ENCODE assay signal across 10 cellular contexts in the genomic region with DNA sequence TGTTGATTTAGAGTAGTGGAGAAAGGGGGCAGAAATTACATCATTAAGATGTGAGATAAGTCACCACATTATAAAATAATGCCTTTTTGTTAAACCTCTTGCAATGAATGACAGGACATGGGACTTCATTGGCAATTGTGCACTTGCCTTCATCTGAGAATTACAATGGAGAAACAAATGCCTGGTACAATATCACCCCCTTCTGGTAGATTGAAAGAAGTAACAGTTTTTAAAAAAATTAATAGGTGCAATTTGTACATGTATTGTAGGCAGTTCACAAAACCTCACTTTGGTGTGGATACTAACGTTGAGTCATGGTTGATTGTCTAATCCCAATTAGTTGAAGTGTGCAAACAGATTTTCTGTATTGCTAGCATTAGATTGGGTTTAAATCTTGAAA. TPM values are rescaled to one million over a fixed set of nuclear protein-coding genes. Genes with fewer than 3 reads are reported as not detected.
DNase-seq lines count a peak whose midpoint lies in the region; ATAC-seq, FAIRE-seq and TF ChIP-seq lines count a peak whose summit lies in the region.
"Had no signal": no experiment of that assay in that cellular context is flagged by ENCODE, and none has a peak within 500 bp of the region (broad histone marks: within the 10 kb centered on the region; RNA-seq: fewer than 3 reads in every experiment).

No MANE protein-coding gene starts in this region.

- TF ChIP-seq EP300 in GM12878 (IDR thresholded peaks at IDR 0.05; ENCODE audit: borderline replicate concordance in 1 of 2, control insufficient read depth in 1 of 2, low read depth in 2 of 2, low read length in 2 of 2), result no peak

- TF ChIP-seq CTCF in GM12878 (IDR thresholded peaks at IDR 0.05 in 2 of 3, conservative IDR thresholded peaks at IDR 0.05 in 1 of 3; ENCODE audit: control insufficient read depth in 2 of 3, extremely low read depth in 1 of 3, insufficient read depth in 1 of 3, low read depth in 3 of 3, low read length in 3 of 3), result peak; percentile 49 to 67 (median 53); a peak in 5 of 6 replicates

- POLR2A ChIA-PET in GM12878 (lab: Charles Lee), result no interaction called here

- TF ChIP-seq POLR2A in GM12878 (IDR thresholded peaks at IDR 0.05; ENCODE audit: low read depth, low read length), result no peak

- 0% methylated on average over 1 of the region's 1 CpG for WGBS in GM12878 (ENCODE audit: insufficient coverage, insufficient replicate concordance, low lambda C conversion rate, missing lambda C conversion rate)

- no peaks in the 10 kb centered on the region for H3K27me3 ChIP-seq in GM12878 (replicated peaks in 1 of 2; ENCODE audit: control insufficient read depth in 2 of 2, insufficient read depth in 2 of 2, low read length in 1 of 2)

- no peaks in the 10 kb centered on the region for H3K36me3 ChIP-seq in GM12878 (ENCODE audit: control insufficient read depth in 2 of 2, insufficient read depth in 2 of 2, low read length in 1 of 2)

- H3K4me1 Mint-ChIP-seq in immature natural killer cell, result peaks cover 8 to 13% of the 10 kb centered on the region in 2 donors
- peaks cover 49% of the 10 kb centered on the region for H3K4me1 Mint-ChIP-seq in stimulated activated naive CD8-positive, alpha-beta T cell treated with anti-CD3 and anti-CD28 coated beads, Interleukin-15, amount 100 ng/mL, for 72 hours

- peaks cover 0 to 1% (median 0%) of the 10 kb centered on the region in 3 donors for H3K27me3 Mint-ChIP-seq in immature natural killer cell (ENCODE audit: low read depth in 3 of 3)
- no peaks in the 10 kb centered on the region for H3K27me3 Mint-ChIP-seq in stimulated activated naive CD8-positive, alpha-beta T cell treated with anti-CD3 and anti-CD28 coated beads, Interleukin-15, amount 100 ng/mL, for 72 hours
- H3K27me3 Mint-ChIP-seq: CD8-positive, alpha-beta memory T cell; stimulated activated naive CD8-positive, alpha-beta T cell treated with anti-CD3 and anti-CD28 coated beads, Interleukin-15, Interleukin-2, amounts not matched to agents 100 ng/mL and 50 ng/mL, for 24 hours had no signal

- ATAC-seq in HG02885 (IDR thresholded peaks at IDR 0.05; ENCODE audit: poor library complexity, unreplicated experiment) (peak; percentile 50), GM12878 (peak; percentile 77), GM19397 (IDR thresholded peaks at IDR 0.05; ENCODE audit: unreplicated experiment) (no peak)
- peak; percentile 63 for ATAC-seq in stimulated activated naive CD8-positive, alpha-beta T cell treated with anti-CD3 and anti-CD28 coated beads, Interleukin-15, amount 100 ng/mL, for 72 hours

- BruUV-seq in GM12878 (replicated peaks; lab: Mats Ljungman, UMichigan), result no TSS peak

- no peak overlapping the region for H3K9ac ChIP-seq in GM12878 (ENCODE audit: control insufficient read depth, insufficient read depth, low read length)

- CTCF ChIA-PET in GM12878 (lab: Yijun Ruan, JAX), result interaction anchor here (0.8 to 9.6 kb wide), 15 partner anchors 9 to 127 kb away, joined by 3 to 182 read pairs (median 4); no protein-coding TSS in a partner anchor

- no peaks in the 10 kb centered on the region for H4K20me1 ChIP-seq in GM12878 (ENCODE audit: control insufficient read depth, insufficient read depth)

- no peak overlapping the region for H3K4me2 ChIP-seq in GM12878 (ENCODE audit: control insufficient read depth, insufficient read depth)

- no peak overlapping the region for H3K4me3 Mint-ChIP-seq in immature natural killer cell
- H3K4me3 Mint-ChIP-seq in stimulated activated naive CD8-positive, alpha-beta T cell treated with anti-CD3 and anti-CD28 coated beads, Interleukin-15, amount 100 ng/mL, for 72 hours, result no peak overlapping the region
- H3K4me3 Mint-ChIP-seq: stimulated activated naive CD8-positive, alpha-beta T cell treated with anti-CD3 and anti-CD28 coated beads, Interleukin-15, Interleukin-2, amounts not matched to agents 100 ng/mL and 50 ng/mL, for 24 hours had no signal

- SMC1A ChIA-PET in GM12878 (lab: Charles Lee; ENCODE audit: uncharacterized antibody, unreplicated experiment), result interaction anchor here (0.7 to 6.7 kb wide), 11 partner anchors 10 to 126 kb away, joined by 3 to 98 read pairs (median 4); no protein-coding TSS in a partner anchor

- H3K36me3 Mint-ChIP-seq in immature natural killer cell, result no peaks in the 10 kb centered on the region
- H3K36me3 Mint-ChIP-seq: CD8-positive, alpha-beta memory T cell had no signal

- no peak overlapping the region for H3K27ac Mint-ChIP-seq in immature natural killer cell
- H3K27ac Mint-ChIP-seq in stimulated activated naive CD8-positive, alpha-beta T cell treated with anti-CD3 and anti-CD28 coated beads, Interleukin-15, amount 100 ng/mL, for 72 hours, result no peak overlapping the region
- H3K27ac Mint-ChIP-seq: stimulated activated naive CD8-positive, alpha-beta T cell treated with anti-CD3 and anti-CD28 coated beads, Interleukin-15, Interleukin-2, amounts not matched to agents 100 ng/mL and 50 ng/mL, for 24 hours had no signal

- H3K4me3 ChIP-seq in GM12878, result no peak overlapping the region

- DNase-seq in NCI-H187 treated with DMSO at 0.1 percent for 48 hours (lab: John Stamatoyannopoulos, UW), result peak; percentile 34
- no peak for DNase-seq in NCI-H187 (lab: John Stamatoyannopoulos, UW)
- peak; percentile 61 for DNase-seq in NCI-H82 (lab: John Stamatoyannopoulos, UW)
- no peak for DNase-seq in GM12878 (ENCODE audit: low read depth, low spot score)
- DNase-seq in immature natural killer cell, result peak; percentile 55 to 68 (median 60)
- DNase-seq in stimulated activated naive CD8-positive, alpha-beta T cell treated with anti-CD3 and anti-CD28 coated beads, Interleukin-15, amount 100 ng/mL, for 72 hours, result no peak

- H3K27ac ChIP-seq in GM12878 (ENCODE audit: control insufficient read depth, insufficient read depth), result no peak overlapping the region

- intact Hi-C loops in GM12878 (cut with micrococcal nuclease; ENCODE audit: unreplicated experiment), result loop anchor here (1.0 to 5.0 kb wide), 3 partner anchors 56 to 356 kb away; no protein-coding TSS in a partner anchor

- in situ Hi-C loops in GM12878 (cut with MboI), result no loop called here

- no peak overlapping the region for H2AFZ ChIP-seq in GM12878 (ENCODE audit: control insufficient read depth, low read depth, low read length)

- peaks cover 6% of the 10 kb centered on the region for H3K4me1 ChIP-seq in GM12878 (ENCODE audit: control insufficient read depth, insufficient read depth, low read length)

- no peaks in the 10 kb centered on the region for H3K9me3 ChIP-seq in GM12878 (replicated peaks; ENCODE audit: control insufficient read depth, insufficient read depth, low read length)

- RAD21 ChIA-PET in GM12878 (lab: Charles Lee; ENCODE audit: unreplicated experiment), result interaction anchor here (0.6 to 1.6 kb wide), 6 partner anchors 52 to 185 kb away, joined by 3 to 19 read pairs (median 4); no protein-coding TSS in a partner anchor

- TF ChIP-seq RAD21 in GM12878 (IDR thresholded peaks at IDR 0.05; ENCODE audit: insufficient read depth, low read depth, low read length), result peak; percentile 90

- H3K79me2 ChIP-seq in GM12878 (ENCODE audit: control insufficient read depth, insufficient read depth, low read length), result no peaks in the 10 kb centered on the region

- peak; percentile 98 for FAIRE-seq in GM12878 (lab: Jason Lieb, UNC)

- no peaks in the 10 kb centered on the region for H3K9me3 Mint-ChIP-seq in immature natural killer cell
- H3K9me3 Mint-ChIP-seq in stimulated activated naive CD8-positive, alpha-beta T cell treated with anti-CD3 and anti-CD28 coated beads, Interleukin-15, amount 100 ng/mL, for 72 hours, result no peaks in the 10 kb centered on the region
- H3K9me3 Mint-ChIP-seq: CD8-positive, alpha-beta memory T cell; stimulated activated naive CD8-positive, alpha-beta T cell treated with anti-CD3 and anti-CD28 coated beads, Interleukin-15, Interleukin-2, amounts not matched to agents 100 ng/mL and 50 ng/mL, for 24 hours had no signal

RNA-seq across cellular contexts. Expression of gene P2RY14, which starts 4.6 kb away (rescaled TPM):
- total RNA-seq in GM12878 (2013; cell fraction: nucleolus; rRNA removed), result not detected in 2 replicates
- total RNA-seq in GM12878 (2014; rRNA removed) (0.06 TPM in 1 of 2 replicates, not detected in the other), GM12878 (2014; rRNA removed; fragmentation: Illumina TruSeq; extraction: Trizol) (0.05 TPM in 1 of 2 replicates, not detected in the other), GM12878 (2021) (not detected in 2 replicates)
- polyA plus RNA-seq in GM12878 (2011; ENCODE audit: low read depth), result not detected
- polyA plus RNA-seq in GM12878 (2011; rRNA removed) (not detected in 2 replicates), GM12878 (2014; fragmentation: Illumina TruSeq; extraction: Trizol) (0.10 and 0.28 TPM in 2 replicates), GM12878 (2014; fragmentation: Nextera tagmentation; extraction: Ambion mirVana) (not detected), GM12878 (2014; rRNA removed) (0.06 and 0.37 TPM in 2 replicates), GM12878 (2016; fragmentation: Nextera tagmentation; extraction: Ambion mirVana) (not detected), immature natural killer cell (1 to 10 TPM; 1.2 to 2.8 (median 1.5) TPM)
- not detected in 2 replicates for polyA plus RNA-seq in GM12878 (2011; cell fraction: cytosol; rRNA removed)
- not detected in 2 replicates for polyA plus RNA-seq in GM12878 (2011; cell fraction: nucleus; rRNA removed)
- not detected in 2 replicates for polyA plus RNA-seq in GM12878 (2012)
- not detected in 2 replicates for polyA minus RNA-seq in GM12878 (2011; rRNA and poly(A)+ RNA removed)
- not detected in 2 replicates for polyA minus RNA-seq in GM12878 (2011; cell fraction: cytosol; rRNA and poly(A)+ RNA removed)
- not detected in 2 replicates for polyA minus RNA-seq in GM12878 (2011; cell fraction: nucleus; rRNA and poly(A)+ RNA removed)

RNA-seq across cellular contexts. Expression of gene GPR87, which starts 33.7 kb away (rescaled TPM):
- not detected in 2 replicates for total RNA-seq in GM12878 (2013; cell fraction: nucleolus; rRNA removed)
- total RNA-seq in GM12878 (2014; rRNA removed) (0.06 TPM in 1 of 2 replicates, not detected in the other), GM12878 (2014; rRNA removed; fragmentation: Illumina TruSeq; extraction: Trizol) (not detected in 2 replicates), GM12878 (2021) (not detected in 2 replicates)
- not detected for polyA plus RNA-seq in GM12878 (2011; ENCODE audit: low read depth)
- polyA plus RNA-seq in GM12878 (2011; rRNA removed) (not detected in 2 replicates), GM12878 (2014; fragmentation: Illumina TruSeq; extraction: Trizol) (0.10 TPM in 1 of 2 replicates, not detected in the other), GM12878 (2014; fragmentation: Nextera tagmentation; extraction: Ambion mirVana) (under 1 TPM in 1 of 2 experiments, not detected in 1; 0.16 TPM), GM12878 (2014; rRNA removed) (0.08 TPM in 1 of 2 replicates, not detected in the other), GM12878 (2016; fragmentation: Nextera tagmentation; extraction: Ambion mirVana) (under 1 TPM; 0.21 to 0.27 TPM), immature natural killer cell (not detected)
- not detected in 2 replicates for polyA plus RNA-seq in GM12878 (2011; cell fraction: cytosol; rRNA removed)
- not detected in 2 replicates for polyA plus RNA-seq in GM12878 (2011; cell fraction: nucleus; rRNA removed)
- 0.14 TPM in 1 of 2 replicates, not detected in the other for polyA plus RNA-seq in GM12878 (2012)
- polyA minus RNA-seq in GM12878 (2011; rRNA and poly(A)+ RNA removed), result not detected in 2 replicates
- not detected in 2 replicates for polyA minus RNA-seq in GM12878 (2011; cell fraction: cytosol; rRNA and poly(A)+ RNA removed)
- polyA minus RNA-seq in GM12878 (2011; cell fraction: nucleus; rRNA and poly(A)+ RNA removed), result not detected in 2 replicates
- polyA plus RNA-seq: CD8-positive, alpha-beta memory T cell had no signal

RNA-seq across cellular contexts. Expression of gene P2RY13, which starts 46.4 kb away (rescaled TPM):
- not detected in 2 replicates for total RNA-seq in GM12878 (2013; cell fraction: nucleolus; rRNA removed)
- total RNA-seq in GM12878 (2014; rRNA removed) (not detected in 2 replicates), GM12878 (2014; rRNA removed; fragmentation: Illumina TruSeq; extraction: Trizol) (not detected in 2 replicates), GM12878 (2021) (not detected in 2 replicates)
- not detected for polyA plus RNA-seq in GM12878 (2011; ENCODE audit: low read depth)
- polyA plus RNA-seq in GM12878 (2011; rRNA removed) (not detected in 2 replicates), GM12878 (2014; fragmentation: Illumina TruSeq; extraction: Trizol) (not detected in 2 replicates), GM12878 (2014; fragmentation: Nextera tagmentation; extraction: Ambion mirVana) (not detected), GM12878 (2014; rRNA removed) (not detected in 2 replicates), GM12878 (2016; fragmentation: Nextera tagmentation; extraction: Ambion mirVana) (not detected), immature natural killer cell (under 1 TPM in 2 of 3 donors, not detected in 1; 0.18 to 0.50 TPM)
- not detected in 2 replicates for polyA plus RNA-seq in GM12878 (2011; cell fraction: cytosol; rRNA removed)
- polyA plus RNA-seq in GM12878 (2011; cell fraction: nucleus; rRNA removed), result not detected in 2 replicates
- polyA plus RNA-seq in GM12878 (2012), result not detected in 2 replicates
- not detected in 2 replicates for polyA minus RNA-seq in GM12878 (2011; rRNA and poly(A)+ RNA removed)
- polyA minus RNA-seq in GM12878 (2011; cell fraction: cytosol; rRNA and poly(A)+ RNA removed), result not detected in 2 replicates
- not detected in 2 replicates for polyA minus RNA-seq in GM12878 (2011; cell fraction: nucleus; rRNA and poly(A)+ RNA removed)
- total RNA-seq: CD8-positive, alpha-beta memory T cell had no signal
- polyA plus RNA-seq: CD8-positive, alpha-beta memory T cell had no signal

Comparison
In these comparisons a context has a peak if more than half of its experiments do, and no peak if none do; other contexts are left out.
1. DNase-seq: peak in NCI-H187 treated with DMSO at 0.1 percent for 48 hours (single experiment), NCI-H82 (single experiment) and immature natural killer cell (3 of 3); none in NCI-H187 (0 of 2), GM12878 (single experiment) and stimulated activated naive CD8-positive, alpha-beta T cell treated with anti-CD3 and anti-CD28 coated beads, Interleukin-15, amount 100 ng/mL, for 72 hours (0 of 2).